16 cellular contexts compared by ENCODE assay signal in the genomic region with DNA sequence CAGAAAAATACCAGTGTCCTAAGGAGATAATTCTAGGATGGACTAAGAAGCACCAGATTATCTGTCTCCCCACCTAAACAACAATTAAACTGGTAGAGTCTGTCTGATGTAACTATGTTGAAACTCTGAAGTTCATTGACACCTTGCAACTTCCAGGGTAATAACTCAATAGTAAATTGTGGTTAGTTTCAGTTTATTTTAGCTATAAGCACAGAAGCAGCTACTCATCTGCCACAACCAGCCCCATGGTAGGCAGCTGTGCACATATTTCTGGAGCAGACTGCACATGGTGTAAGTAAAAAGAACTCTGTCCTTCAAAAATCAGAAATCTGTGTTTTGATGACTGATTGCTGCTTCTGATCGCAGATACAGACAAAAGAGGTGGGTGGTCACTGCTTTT.
DNase-seq lines count a peak whose midpoint lies in the region; ATAC-seq and TF ChIP-seq lines count a peak whose summit lies in the region.
"Had no signal": no experiment of that assay in that cellular context is flagged by ENCODE, and none has a peak within 500 bp of the region (broad histone marks: within the 10 kb centered on the region; RNA-seq: fewer than 3 reads in every experiment).

No MANE protein-coding gene starts in this region.

- H2AFZ ChIP-seq in KMS-11 (ENCODE audit: low read depth) (peak overlapping the region; percentile 22; the same call in 1 of the 2 replicates), mesenchymal stem cell (ENCODE audit: low read depth, low read length) (no peak overlapping the region), smooth muscle cell (ENCODE audit: low read depth) (peak overlapping the region; percentile 29)

- H3K27ac ChIP-seq in KMS-11: peak overlapping the region; percentile 43; the same call in 1 of the 2 replicates
- H3K27ac ChIP-seq in mesenchymal stem cell (ENCODE audit: low read length, poor library complexity, severe bottlenecking): no peak overlapping the region
- H3K27ac ChIP-seq in smooth muscle cell (ENCODE audit: low read depth): no peak overlapping the region

- no peak overlapping the region for H4K8ac ChIP-seq in mesenchymal stem cell (ENCODE audit: low read length)

- H3K4me3 ChIP-seq in KMS-11 (IDR thresholded peaks at IDR 0.05; ENCODE audit: insufficient read depth, low read depth, low read length) (no peak overlapping the region), mesenchymal stem cell (ENCODE audit: insufficient read depth in 1 of 2, low read depth in 1 of 2, low read length in 2 of 2) (no peak overlapping the region), smooth muscle cell (no peak overlapping the region)
- H3K4me3 ChIP-seq: HAP-1 had no signal

- H4K20me1 ChIP-seq in KMS-11 (ENCODE audit: insufficient read depth) (no peaks in the 10 kb centered on the region), smooth muscle cell (ENCODE audit: low read depth) (no peaks in the 10 kb centered on the region)

- no peak overlapping the region for H2BK15ac ChIP-seq in mesenchymal stem cell (ENCODE audit: low read depth, poor library complexity, severe bottlenecking)

- DNase-seq in RPMI8226 (peak; percentile 16), mesenchymal stem cell (peak; percentile 56), smooth muscle cell (lab: John Stamatoyannopoulos, UW; ENCODE audit: unreplicated experiment) (no peak), hepatic stellate cell (ENCODE audit: low spot score) (no peak)
- DNase-seq: Caco-2; CD4-positive, CD25-positive, alpha-beta regulatory T cell; DMS153; NCI-H1092; NCI-H146; NCI-H2081 treated with DMSO at 0.1 percent for 48 hours; NCI-H510A treated with DMSO at 0.1 percent for 48 hours; SIG-M5 had no signal

- no peak overlapping the region for H4K91ac ChIP-seq in mesenchymal stem cell (ENCODE audit: low read length)

- no peaks in the 10 kb centered on the region for H3K36me3 ChIP-seq in KMS-11 (ENCODE audit: insufficient read depth)
- no peaks in the 10 kb centered on the region for H3K36me3 ChIP-seq in mesenchymal stem cell (ENCODE audit: control insufficient read depth in 1 of 2, insufficient read depth in 2 of 2, low read depth in 1 of 2, low read length in 2 of 2)
- H3K36me3 ChIP-seq in smooth muscle cell (ENCODE audit: low read depth): no peaks in the 10 kb centered on the region
- H3K36me3 ChIP-seq: HAP-1 had no signal

- no peak overlapping the region for H2BK120ac ChIP-seq in mesenchymal stem cell (ENCODE audit: low read depth, low read length)

- no peak overlapping the region for H3K14ac ChIP-seq in mesenchymal stem cell (ENCODE audit: low read length in 2 of 2)

- no peak overlapping the region for H2AK5ac ChIP-seq in mesenchymal stem cell (ENCODE audit: low read length, severe bottlenecking)

- no peak overlapping the region for H3K18ac ChIP-seq in mesenchymal stem cell (ENCODE audit: low read depth in 1 of 2, low read length in 2 of 2)

- H3K9me3 ChIP-seq in mesenchymal stem cell (ENCODE audit: control insufficient read depth, low read length): peaks cover 7% of the 10 kb centered on the region
- H3K9me3 ChIP-seq in smooth muscle cell (replicated peaks; ENCODE audit: low read depth): no peaks in the 10 kb centered on the region
- H3K9me3 ChIP-seq: Caco-2, HAP-1 had no signal

- no peak overlapping the region for H3K23ac ChIP-seq in mesenchymal stem cell (ENCODE audit: low read length in 2 of 2)

- H3K27me3 ChIP-seq in KMS-11 (ENCODE audit: insufficient read depth, low read depth) (no peaks in the 10 kb centered on the region), mesenchymal stem cell (ENCODE audit: control insufficient read depth in 1 of 2, insufficient read depth in 1 of 2, low read length in 2 of 2) (no peaks in the 10 kb centered on the region), smooth muscle cell (ENCODE audit: low read depth) (no peaks in the 10 kb centered on the region)

- peak overlapping the region; percentile 66 for H3K4me2 ChIP-seq in KMS-11
- H3K4me2 ChIP-seq in mesenchymal stem cell (ENCODE audit: low read length, poor library complexity, severe bottlenecking): no peak overlapping the region
- H3K4me2 ChIP-seq in smooth muscle cell: no peak overlapping the region

- H3K4me1 ChIP-seq in KMS-11 (ENCODE audit: low read depth, poor library complexity, severe bottlenecking) (peaks cover 16% of the 10 kb centered on the region), mesenchymal stem cell (ENCODE audit: control insufficient read depth, insufficient read depth, low read depth, low read length) (no peaks in the 10 kb centered on the region), smooth muscle cell (ENCODE audit: low read depth) (no peaks in the 10 kb centered on the region)
- H3K4me1 ChIP-seq: Caco-2, HAP-1 had no signal

- H3K9ac ChIP-seq in KMS-11: no peak overlapping the region; the same call in 1 of the 2 replicates
- H3K9ac ChIP-seq in mesenchymal stem cell (ENCODE audit: low read length): no peak overlapping the region
- H3K9ac ChIP-seq in smooth muscle cell (ENCODE audit: low read depth): no peak overlapping the region

- no peak overlapping the region for H3K4ac ChIP-seq in mesenchymal stem cell (ENCODE audit: low read depth in 1 of 2, low read length in 2 of 2)

- no peak for ATAC-seq in GM21367 (IDR thresholded peaks at IDR 0.05; ENCODE audit: unreplicated experiment)
- no peak for ATAC-seq in GM19023 (IDR thresholded peaks at IDR 0.05; ENCODE audit: unreplicated experiment)

- no peak overlapping the region for H2BK5ac ChIP-seq in mesenchymal stem cell (ENCODE audit: low read depth, low read length, poor library complexity, severe bottlenecking)

- 57% methylated on average over 1 of the region's 1 CpG for WGBS in mesenchymal stem cell
- WGBS in smooth muscle cell (ENCODE audit: low lambda C conversion rate): 61% methylated on average over 1 of the region's 1 CpG

- H2BK12ac ChIP-seq in mesenchymal stem cell (ENCODE audit: low read length in 2 of 2): no peak overlapping the region

- no peaks in the 10 kb centered on the region for H3F3A ChIP-seq in smooth muscle cell (ENCODE audit: low read depth)

- no peaks in the 10 kb centered on the region for H3K79me2 ChIP-seq in KMS-11 (ENCODE audit: insufficient read depth, low read depth)
- no peaks in the 10 kb centered on the region for H3K79me2 ChIP-seq in smooth muscle cell (ENCODE audit: low read depth)

- TF ChIP-seq CTCF in KMS-11 (conservative IDR thresholded peaks at IDR 0.05; ENCODE audit: low read depth, low read length) (no peak), smooth muscle cell (IDR thresholded peaks at IDR 0.05; ENCODE audit: borderline replicate concordance, insufficient read depth, poor library complexity, severe bottlenecking) (no peak)

- H3K79me1 ChIP-seq in mesenchymal stem cell (replicated peaks; ENCODE audit: low read length, poor library complexity, severe bottlenecking): no peaks in the 10 kb centered on the region

Comparison
In these comparisons a context has a peak if more than half of its experiments do, and no peak if none do; other contexts are left out.
1. DNase-seq: peak in RPMI8226 (single experiment) and mesenchymal stem cell (single experiment); none in smooth muscle cell (single experiment) and hepatic stellate cell (single experiment).